ENCODE assay signal across 8 cellular contexts in the genomic region with DNA sequence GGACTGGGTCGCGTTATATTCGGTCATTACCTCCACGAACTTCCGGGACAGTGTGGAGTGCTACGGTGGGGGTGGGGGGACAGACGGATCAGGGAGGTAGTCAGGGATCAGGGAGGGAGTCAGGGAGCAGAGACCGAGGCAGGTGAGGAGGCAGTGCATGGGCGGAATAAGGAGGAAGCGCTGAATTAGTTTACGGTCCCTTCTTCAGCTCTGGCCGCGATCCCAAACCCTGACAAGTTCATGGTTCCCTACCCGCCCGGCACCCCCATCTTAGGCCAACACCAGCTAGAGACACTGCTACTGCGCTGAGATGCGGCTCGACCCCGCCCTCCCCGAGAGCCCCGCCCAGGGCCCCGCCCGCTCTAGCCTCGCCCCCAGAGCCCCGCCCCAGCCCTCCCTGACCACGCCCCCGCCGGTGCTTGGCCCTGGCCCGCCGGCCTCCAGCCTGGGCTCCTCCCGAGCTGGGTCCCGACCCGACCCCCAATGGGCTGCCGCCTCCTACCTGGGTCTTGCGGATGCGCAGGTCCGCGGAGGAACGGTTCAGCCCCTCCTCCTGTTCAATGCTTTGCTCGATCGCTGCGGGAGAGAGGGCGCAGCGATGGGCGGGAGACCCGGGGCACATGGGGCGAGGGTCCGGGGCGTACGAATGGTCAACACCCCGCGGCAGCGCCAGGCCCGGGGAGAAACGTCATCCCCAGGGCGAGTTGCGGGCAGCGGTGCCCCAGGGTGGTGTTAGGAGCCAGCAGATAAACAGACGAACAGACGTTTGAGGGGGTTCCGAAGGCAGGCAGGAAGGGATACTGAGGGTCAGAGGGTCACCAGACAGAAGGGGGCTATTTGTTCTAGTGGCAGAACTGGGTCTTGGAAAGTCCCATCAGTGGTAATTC.
DNase-seq lines count a peak whose midpoint lies in the region; ATAC-seq and TF ChIP-seq lines count a peak whose summit lies in the region.

No MANE protein-coding gene starts in this region.

- H3K36me3 Mint-ChIP-seq in memory B cell = no peaks in the 10 kb centered on the region

- H3K9me3 Mint-ChIP-seq in memory B cell = no peaks in the 10 kb centered on the region

- peaks cover 14% of the 10 kb centered on the region for H3K4me1 Mint-ChIP-seq in memory B cell

- H3K4me3 Mint-ChIP-seq in memory B cell = peak overlapping the region; percentile 98

- peak overlapping the region; percentile 74 for H3K4me3 ChIP-seq in GM12864 (ENCODE audit: low read depth, low read length)

- peak overlapping the region; percentile 96 for H3K27ac Mint-ChIP-seq in memory B cell

- no peak for TF ChIP-seq CTCF in GM12864 (IDR thresholded peaks at IDR 0.05; ENCODE audit: low read depth, low read length, missing control alignments)

- H3K27me3 Mint-ChIP-seq in memory B cell = peaks cover 3% of the 10 kb centered on the region

- ATAC-seq in HG02642 (IDR thresholded peaks at IDR 0.05; ENCODE audit: poor library complexity, unreplicated experiment) (peak; percentile 85), memory B cell (ENCODE audit: low read depth) (peak; percentile 98), GM18520 (IDR thresholded peaks at IDR 0.05; ENCODE audit: unreplicated experiment) (no peak)

- DNase-seq in GM12864 (ENCODE audit: low read depth) = peak; percentile 55
- DNase-seq in NCI-H2196 (lab: John Stamatoyannopoulos, UW; ENCODE audit: unreplicated experiment) = peak; percentile 72
- peak; percentile 84 to 87 for DNase-seq in activated CD4-positive, alpha-beta T cell treated with anti-CD3 and anti-CD28 coated beads, Interleukin-2, amount 50 U/mL, for 48 hours
- peak; percentile 81 for DNase-seq in effector CD8-positive, alpha-beta T cell (lab: John Stamatoyannopoulos, UW)
- DNase-seq in memory B cell (ENCODE audit: low spot score in 2 of 2) = peak; percentile 68 to 70
- peak; percentile 60 to 61 for DNase-seq in stimulated activated CD8-positive, alpha-beta memory T cell treated with anti-CD3 and anti-CD28 coated beads, Interleukin-15, amount 100 ng/mL, for 4 hours (ENCODE audit: low read depth in 2 of 2)
